Comparison of ENCODE assay signal across 15 cellular contexts in genomic region chr3:58094657-58095056, GRCh38.
DNase-seq lines count a peak whose midpoint lies in the region; ATAC-seq and TF ChIP-seq lines count a peak whose summit lies in the region.
"Had no signal": no experiment of that assay in that cellular context is flagged by ENCODE, and none has a peak within 500 bp of the region (broad histone marks: within the 10 kb centered on the region; RNA-seq: fewer than 3 reads in every experiment).

No MANE protein-coding gene starts in this region.

- H3K36me3 ChIP-seq in breast epithelium (no peaks in the 10 kb centered on the region), brain microvascular endothelial cell (replicated peaks) (peaks cover 52% of the 10 kb centered on the region), trophoblast cell (ENCODE audit: control insufficient read depth in 1 of 2, insufficient read depth in 2 of 2, low read length in 2 of 2) (peaks cover 33 to 45% of the 10 kb centered on the region in 2 experiments), tibial artery (peaks cover 29 to 44% (median 33%) of the 10 kb centered on the region in 3 donors)

- H4K91ac ChIP-seq in trophoblast cell (ENCODE audit: low read depth, low read length), result no peak overlapping the region

- H2AK5ac ChIP-seq in trophoblast cell (ENCODE audit: low read length), result no peak overlapping the region

- H2BK120ac ChIP-seq in trophoblast cell (ENCODE audit: insufficient read depth, low read length, poor library complexity), result no peak overlapping the region

- no peaks in the 10 kb centered on the region for H3K79me2 ChIP-seq in trophoblast cell (ENCODE audit: control insufficient read depth, insufficient read depth, low read length, poor library complexity)

- H3K27me3 ChIP-seq in breast epithelium (no peaks in the 10 kb centered on the region), brain microvascular endothelial cell (replicated peaks) (no peaks in the 10 kb centered on the region), trophoblast cell (ENCODE audit: insufficient read depth, low read length) (no peaks in the 10 kb centered on the region), tibial artery (no peaks in the 10 kb centered on the region)
- H3K27me3 ChIP-seq: BLaER1 had no signal

- H3K14ac ChIP-seq in trophoblast cell (ENCODE audit: low read length), result no peak overlapping the region

- WGBS in trophoblast cell (ENCODE audit: extremely low coverage, insufficient coverage, insufficient read length), result no CpG with 5 or more reads among the region's 8 CpGs

- H3K4me3 Mint-ChIP-seq in MCF 10A (ENCODE audit: unreplicated experiment), result no peak overlapping the region
- H3K4me3 Mint-ChIP-seq: CD8-positive, alpha-beta memory T cell had no signal

- H2AFZ ChIP-seq in trophoblast cell (ENCODE audit: insufficient read depth, low read length, poor library complexity), result no peak overlapping the region

- no peak overlapping the region for H4K8ac ChIP-seq in trophoblast cell (ENCODE audit: low read depth, low read length)

- H3K36me3 Mint-ChIP-seq in MCF 10A (ENCODE audit: insufficient read depth, unreplicated experiment), result peaks cover 73% of the 10 kb centered on the region

- BruUV-seq in MCF 10A (replicated peaks; lab: Mats Ljungman, UMichigan), result no TSS peak

- no peaks in the 10 kb centered on the region for H3K27me3 Mint-ChIP-seq in MCF 10A (ENCODE audit: insufficient read depth, unreplicated experiment)

- no peaks in the 10 kb centered on the region for H3K9me3 Mint-ChIP-seq in MCF 10A (ENCODE audit: unreplicated experiment)
- H3K9me3 Mint-ChIP-seq: CD8-positive, alpha-beta memory T cell had no signal

- H3K79me1 ChIP-seq in trophoblast cell (ENCODE audit: low read length), result peaks cover 2% of the 10 kb centered on the region

- in situ Hi-C loops in brain microvascular endothelial cell (cut with HindIII; ENCODE audit: low pct_ligation_motif_present, low sequenced_read_pairs), result no loop called here

- no peak overlapping the region for H3K4ac ChIP-seq in trophoblast cell (ENCODE audit: low read depth, low read length)

- H4K12ac ChIP-seq in trophoblast cell (ENCODE audit: low read depth, low read length), result no peak overlapping the region

- TF ChIP-seq CTCF in MCF 10A (IDR thresholded peaks at IDR 0.05; ENCODE audit: unreplicated experiment) (no peak), breast epithelium (IDR thresholded peaks at IDR 0.05) (no peak), brain microvascular endothelial cell (IDR thresholded peaks at IDR 0.05; ENCODE audit: low read depth, low read length, missing control alignments) (no peak), tibial artery (IDR thresholded peaks at IDR 0.05) (no peak)

- H3K18ac ChIP-seq in trophoblast cell (ENCODE audit: low read length), result peak overlapping the region; percentile 3

- H2BK5ac ChIP-seq in trophoblast cell (ENCODE audit: low read depth, low read length, poor library complexity), result no peak overlapping the region

- H3K4me2 ChIP-seq in trophoblast cell (ENCODE audit: low read length), result no peak overlapping the region
- H3K4me2 ChIP-seq: BLaER1 had no signal

- peaks cover 21% of the 10 kb centered on the region for H3K4me1 Mint-ChIP-seq in MCF 10A (ENCODE audit: insufficient read depth, unreplicated experiment)
- H3K4me1 Mint-ChIP-seq: CD8-positive, alpha-beta memory T cell had no signal

- DNase-seq in MCF 10A (ENCODE audit: unreplicated experiment) (no peak), breast epithelium (ENCODE audit: low spot score in 2 of 2) (no peak), brain microvascular endothelial cell (no peak), trophoblast cell (no peak), tibial artery (no peak)
- no peak for DNase-seq in activated CD8-positive, alpha-beta memory T cell treated with anti-CD3 and anti-CD28 coated beads, Interleukin-2, amount 50 U/mL, for 4 hours
- DNase-seq: AML-193; Caco-2; CD8-positive, alpha-beta memory T cell; DND-41; GDM1 had no signal

- H3K4me3 ChIP-seq in breast epithelium, result no peak overlapping the region
- H3K4me3 ChIP-seq in brain microvascular endothelial cell (ENCODE audit: low read depth, low read length), result no peak overlapping the region
- H3K4me3 ChIP-seq in trophoblast cell (ENCODE audit: low read depth, low read length), result no peak overlapping the region
- no peak overlapping the region for H3K4me3 ChIP-seq in tibial artery
- H3K4me3 ChIP-seq: BLaER1 had no signal

- no peak for TF ChIP-seq POLR2A in breast epithelium (IDR thresholded peaks at IDR 0.05)

- H3K9me3 ChIP-seq in breast epithelium (no peaks in the 10 kb centered on the region), trophoblast cell (ENCODE audit: insufficient read depth, low read depth, low read length) (peaks cover 2% of the 10 kb centered on the region), tibial artery (no peaks in the 10 kb centered on the region)
- H3K9me3 ChIP-seq: Caco-2 had no signal

- CTCF ChIA-PET in MCF 10A (lab: Yijun Ruan, JAX), result interaction anchor here (4.8 kb wide), 1 partner anchor 87 kb away, joined by 26 read pairs; the partner anchor contains the start of gene FLNB

- ATAC-seq in HG03097 (IDR thresholded peaks at IDR 0.05; ENCODE audit: low FRiP score, unreplicated experiment) (no peak), HG03378 (IDR thresholded peaks at IDR 0.05; ENCODE audit: unreplicated experiment) (no peak)

- peak overlapping the region; percentile 2 for H2BK12ac ChIP-seq in trophoblast cell (ENCODE audit: low read length)

- no peaks in the 10 kb centered on the region for H3K4me1 ChIP-seq in breast epithelium
- no peaks in the 10 kb centered on the region for H3K4me1 ChIP-seq in trophoblast cell (ENCODE audit: control insufficient read depth in 1 of 2, insufficient read depth in 2 of 2, low read length in 2 of 2)
- peaks cover 0 to 31% (median 13%) of the 10 kb centered on the region in 4 donors for H3K4me1 ChIP-seq in tibial artery
- H3K4me1 ChIP-seq: BLaER1, Caco-2 had no signal

- POLR2A ChIA-PET in MCF 10A (lab: Yijun Ruan, JAX), result interaction anchor here (0.6 to 3.5 kb wide), 4 partner anchors 46 to 239 kb away, joined by 3 to 22 read pairs (median 10); partner anchors contain the start of gene FLNB

- H3K9ac ChIP-seq in trophoblast cell (ENCODE audit: low read length), result no peak overlapping the region
- H3K9ac ChIP-seq: BLaER1 had no signal

- H3K23ac ChIP-seq in trophoblast cell (ENCODE audit: low read length), result no peak overlapping the region

- H3K27ac Mint-ChIP-seq in MCF 10A (ENCODE audit: low read depth, unreplicated experiment), result peak overlapping the region; percentile 72

- intact Hi-C loops in MCF 10A (cut with micrococcal nuclease), result loop anchor here (1.0 to 5.0 kb wide), 2 partner anchors 86 to 132 kb away; partner anchors contain the start of gene FLNB
- intact Hi-C loops in breast epithelium (cut with DNase I; ENCODE audit: low total_unique reads), result no loop called here
- intact Hi-C loops in tibial artery (cut with DNase I; ENCODE audit: low total_unique reads), result no loop called here

- H3K27ac ChIP-seq in breast epithelium (no peak overlapping the region), brain microvascular endothelial cell (peak overlapping the region; percentile 65), trophoblast cell (ENCODE audit: low read depth, low read length) (no peak overlapping the region), tibial artery (peak overlapping the region; percentile 42 to 49)
- H3K27ac ChIP-seq: 22Rv1, BLaER1 had no signal

Comparison
In these comparisons a context has a peak if more than half of its experiments do, and no peak if none do; other contexts are left out.
1. H3K27ac ChIP-seq: peak in brain microvascular endothelial cell (single experiment) and tibial artery (2 of 2); none in breast epithelium (0 of 2) and trophoblast cell (single experiment).